ENCODE assay signal across 8 cellular contexts in genomic region chr9:127785023-127785932, GRCh38. TPM values are rescaled to one million over a fixed set of nuclear protein-coding genes. Genes with fewer than 3 reads are reported as not detected.
DNase-seq lines count a peak whose midpoint lies in the region; ATAC-seq and TF ChIP-seq lines count a peak whose summit lies in the region.

No MANE protein-coding gene starts in this region.

- ATAC-seq in HG02798 (IDR thresholded peaks at IDR 0.05; ENCODE audit: poor library complexity, unreplicated experiment) = peak; percentile 58

- TF ChIP-seq CTCF in GM13976 (IDR thresholded peaks at IDR 0.05; ENCODE audit: borderline replicate concordance, control extremely low read depth, extremely low read depth, insufficient read depth, missing control alignments) (peak; percentile 77), right atrium auricular region (IDR thresholded peaks at IDR 0.05) (peak; percentile 94 to 99), vagina (IDR thresholded peaks at IDR 0.05) (peak; percentile 89 to 99 (median 93))

- no peak overlapping the region for H3K9ac ChIP-seq in rectal smooth muscle tissue (ENCODE audit: low read length)

- H3K27ac ChIP-seq in angular gyrus (ENCODE audit: low read depth, low read length) (peak overlapping the region; percentile 94), right atrium auricular region (peak overlapping the region; percentile 88 to 96), rectal smooth muscle tissue (ENCODE audit: low read depth, low read length) (peak overlapping the region; percentile 87), vagina (peak overlapping the region; percentile 91)

- DNase-seq in GM13976 (ENCODE audit: low spot score) (peak; percentile 91), NCI-H1417 treated with DMSO at 0.1 percent for 48 hours (lab: John Stamatoyannopoulos, UW) (peak; percentile 57), T-helper 2 cell (peak; percentile 80 to 91 (median 86)), right atrium auricular region (ENCODE audit: low spot score) (peak; percentile 86), vagina (ENCODE audit: extremely low spot score in 2 of 2) (no peak)

- peaks cover 33% of the 10 kb centered on the region for H3K36me3 ChIP-seq in right atrium auricular region
- H3K36me3 ChIP-seq in rectal smooth muscle tissue (ENCODE audit: control insufficient read depth, insufficient read depth, low read length) = peaks cover 33% of the 10 kb centered on the region
- H3K36me3 ChIP-seq in vagina = peaks cover 0 to 32% of the 10 kb centered on the region in 2 donors

- H3K4me3 ChIP-seq in right atrium auricular region (peak overlapping the region; percentile 83 to 99), rectal smooth muscle tissue (ENCODE audit: low read length) (peak overlapping the region; percentile 59), vagina (peak overlapping the region; percentile 53 to 99)

- in situ Hi-C loops in GM13976 (cut with MboI; ENCODE audit: low sequenced_read_pairs, unreplicated experiment) = no loop called here

- H3K9me3 ChIP-seq in right atrium auricular region (no peaks in the 10 kb centered on the region), vagina (no peaks in the 10 kb centered on the region)

- H3K27me3 ChIP-seq in right atrium auricular region = no peaks in the 10 kb centered on the region
- H3K27me3 ChIP-seq in rectal smooth muscle tissue (ENCODE audit: control insufficient read depth, insufficient read depth, low read length) = no peaks in the 10 kb centered on the region
- H3K27me3 ChIP-seq in vagina = no peaks in the 10 kb centered on the region

- H3K4me1 ChIP-seq in right atrium auricular region (peaks cover 0 to 52% of the 10 kb centered on the region in 2 donors), rectal smooth muscle tissue (ENCODE audit: control insufficient read depth, insufficient read depth, low read length) (peaks cover 7% of the 10 kb centered on the region), vagina (peaks cover 47% of the 10 kb centered on the region)

- TF ChIP-seq POLR2A in vagina (IDR thresholded peaks at IDR 0.05) = no peak

- intact Hi-C loops in vagina (cut with DNase I) = loop anchor here (2.0 to 5.0 kb wide), 3 partner anchors 50 to 132 kb away; partner anchors contain the start of genes ST6GALNAC4 and TOR2A

RNA-seq across cellular contexts. Expression of gene CDK9, which starts 0.6 kb away (rescaled TPM):
- total RNA-seq in right atrium auricular region (10 to 100 TPM; 37.2 to 53.3 TPM), vagina (66.3 TPM)

RNA-seq across cellular contexts. Expression of gene SH2D3C, which starts 6.8 kb away (rescaled TPM):
- total RNA-seq in right atrium auricular region = 10 to 100 TPM; 11.5 to 16.5 TPM
- 19.6 TPM for total RNA-seq in vagina

RNA-seq across cellular contexts. Expression of gene FPGS, which starts 17.4 kb away (rescaled TPM):
- 10 to 100 TPM; 43.9 to 47.0 TPM for total RNA-seq in right atrium auricular region
- 99.7 TPM for total RNA-seq in vagina

RNA-seq across cellular contexts. Expression of gene TOR2A, which starts 50.2 kb away (rescaled TPM):
- 1 to 10 TPM; 3.9 to 7.0 TPM for total RNA-seq in right atrium auricular region
- 12.3 TPM for total RNA-seq in vagina

Comparison
In these comparisons a context has a peak if more than half of its experiments do, and no peak if none do; other contexts are left out.
1. DNase-seq: peak in GM13976 (single experiment), NCI-H1417 treated with DMSO at 0.1 percent for 48 hours (single experiment), T-helper 2 cell (5 of 5) and right atrium auricular region (single experiment); none in vagina (0 of 2).
2. Peak in every context shown above with its lines, with median percentiles within 50 percentile points of each other: CTCF ChIP-seq, H3K27ac ChIP-seq and H3K4me3 ChIP-seq.